Comparison of ENCODE assay signal across 7 cellular contexts in the genomic region with DNA sequence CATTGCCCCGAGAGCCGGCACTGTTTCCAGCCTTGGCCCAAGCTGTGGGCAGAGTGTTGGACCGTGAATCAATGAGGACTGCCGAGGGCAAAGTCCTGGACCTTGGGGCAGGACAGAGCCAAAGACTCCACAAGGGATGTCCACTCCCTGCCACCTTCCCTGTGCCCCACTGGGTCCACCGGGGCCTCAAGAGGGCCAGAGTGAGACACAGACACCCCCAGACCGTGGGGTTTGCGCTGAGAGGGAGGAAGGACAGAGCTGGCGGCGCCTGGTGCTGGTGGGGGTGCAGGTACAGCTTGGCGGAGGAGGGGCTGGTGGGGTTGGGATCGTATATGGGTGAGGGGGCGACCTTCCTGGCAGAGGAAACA. TPM values are rescaled to one million over a fixed set of nuclear protein-coding genes. Genes with fewer than 3 reads are reported as not detected.
DNase-seq lines count a peak whose midpoint lies in the region; ATAC-seq and TF ChIP-seq lines count a peak whose summit lies in the region.

No MANE protein-coding gene starts in this region.

- TF ChIP-seq CTCF in astrocyte of the spinal cord (IDR thresholded peaks at IDR 0.05; ENCODE audit: low read depth, low read length), result no peak

- in situ Hi-C loops in astrocyte of the spinal cord (cut with HindIII; ENCODE audit: low sequenced_read_pairs), result no loop called here

- ATAC-seq in left colon, result peak; percentile 51
- ATAC-seq in HG03108 (IDR thresholded peaks at IDR 0.05; ENCODE audit: unreplicated experiment), result no peak

- no peak for DNase-seq in Jurkat, Clone E6-1 (ENCODE audit: low read depth, low spot score)
- DNase-seq in astrocyte of the spinal cord (ENCODE audit: low read depth, low spot score), result no peak
- peak; percentile 42 to 61 for DNase-seq in left colon
- DNase-seq in HuH-7 (ENCODE audit: low spot score), result no peak
- DNase-seq in MV-4-11 (lab: John Stamatoyannopoulos, UW), result no peak

- peak overlapping the region; percentile 52 for H3K4me3 ChIP-seq in Jurkat, Clone E6-1 (ENCODE audit: low read length)
- H3K4me3 ChIP-seq in astrocyte of the spinal cord (ENCODE audit: low read depth, low read length), result peak overlapping the region; percentile 57

- peak overlapping the region; percentile 78 for H3K27ac ChIP-seq in temporal lobe (ENCODE audit: low read depth, low read length)

- intact Hi-C loops in left colon (cut with DNase I, micrococcal nuclease), result no loop called here

RNA-seq across cellular contexts. Expression of a gene that starts 11.8 kb away (rescaled TPM):
- 6.2 TPM for polyA plus RNA-seq in Jurkat, Clone E6-1 (2012; ENCODE audit: insufficient read depth, insufficient read length)
- total RNA-seq in left colon (10 to 100 TPM; 33.6 to 38.6 TPM), temporal lobe (7.6 TPM)

RNA-seq across cellular contexts. Expression of a gene that starts 22.6 kb away (rescaled TPM):
- polyA plus RNA-seq in Jurkat, Clone E6-1 (2012; ENCODE audit: insufficient read depth, insufficient read length), result not detected
- 1 to 10 TPM in 1 of 2 donors, under 1 TPM in 1; 0.98 to 3.9 TPM for total RNA-seq in left colon
- total RNA-seq in temporal lobe, result not detected

RNA-seq across cellular contexts. Expression of a gene that starts 43.6 kb away (rescaled TPM):
- polyA plus RNA-seq in Jurkat, Clone E6-1 (2012; ENCODE audit: insufficient read depth, insufficient read length), result 10.4 TPM
- total RNA-seq in left colon (10 to 100 TPM; 37.4 to 41.1 TPM), temporal lobe (62.7 TPM)

Comparison
In these comparisons a context has a peak if more than half of its experiments do, and no peak if none do; other contexts are left out.
1. DNase-seq: peak in left colon (2 of 2); none in Jurkat, Clone E6-1 (single experiment), astrocyte of the spinal cord (single experiment), HuH-7 (single experiment) and MV-4-11 (single experiment).